In the genomic region with DNA sequence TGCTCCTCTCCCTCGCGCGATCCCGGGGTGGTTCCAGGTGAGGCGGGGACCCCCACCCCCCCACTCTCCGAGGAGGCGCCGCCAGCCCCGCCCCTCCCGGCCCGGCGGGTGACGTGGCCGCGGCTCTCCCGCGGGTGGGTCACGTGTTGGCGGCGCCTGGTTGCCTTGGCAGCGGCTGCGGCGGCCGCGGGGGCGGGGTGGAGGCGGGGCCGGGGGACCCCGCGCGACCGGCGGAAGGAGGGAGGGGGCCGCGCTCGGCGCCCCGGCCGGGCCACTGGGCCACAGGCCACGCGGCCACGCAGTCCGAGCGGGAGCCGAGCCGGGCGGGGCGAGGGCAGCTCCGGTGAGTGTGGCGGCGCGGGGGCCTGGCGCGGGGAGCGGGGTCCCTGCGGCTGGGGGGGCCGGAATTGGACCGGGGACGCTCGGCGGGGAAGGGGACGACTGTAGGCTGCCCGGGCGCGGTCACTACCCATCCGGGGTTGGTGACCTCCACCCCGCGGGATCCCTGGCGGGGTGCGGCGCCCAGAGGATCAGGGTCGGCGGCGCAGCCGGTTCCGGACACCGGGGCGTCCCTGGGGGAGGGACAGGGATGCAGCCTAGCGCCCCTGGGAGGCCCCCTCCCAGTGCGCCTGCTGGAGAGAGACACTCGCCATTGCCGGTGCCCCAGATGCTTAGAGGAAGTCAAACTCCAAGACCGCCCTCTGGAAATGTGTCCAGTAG, we compare ENCODE assay signal across 8 cellular contexts. TPM values are rescaled to one million over a fixed set of nuclear protein-coding genes. Genes with fewer than 3 reads are reported as not detected.
DNase-seq lines count a peak whose midpoint lies in the region; ATAC-seq and TF ChIP-seq lines count a peak whose summit lies in the region.

A gene (plus strand): TSS at position 257 of the 720 bp plus-strand sequence. CDS start 5,382 bp downstream, outside the sequence.

- no peaks in the 10 kb centered on the region for H3K9me3 ChIP-seq in HUES64 (ENCODE audit: insufficient read depth, low read depth, low read length)
- no peaks in the 10 kb centered on the region for H3K9me3 ChIP-seq in thoracic aorta

- H3K9ac ChIP-seq in HUES64 (ENCODE audit: low read depth, low read length), result peak within 1 kb of the TSS; percentile 75

- peaks cover 57% of the 10 kb centered on the region for H3K4me1 Mint-ChIP-seq in activated naive CD4-positive, alpha-beta T cell treated with anti-CD3 and anti-CD28 coated beads, Interleukin-2, amount 50 U/mL, for 24 hours
- peaks cover 17% of the 10 kb centered on the region for H3K4me1 Mint-ChIP-seq in glutamatergic neuron (ENCODE audit: low read depth, unreplicated experiment)
- H3K4me1 Mint-ChIP-seq in osteocyte (ENCODE audit: unreplicated experiment), result peaks cover 20% of the 10 kb centered on the region

- H3K27me3 ChIP-seq in HUES64 (ENCODE audit: insufficient read depth, low read length), result no peaks in the 10 kb centered on the region
- H3K27me3 ChIP-seq in thoracic aorta (replicated peaks; ENCODE audit: insufficient read depth), result no peaks in the 10 kb centered on the region

- no peaks in the 10 kb centered on the region for H3K9me3 Mint-ChIP-seq in activated naive CD4-positive, alpha-beta T cell treated with anti-CD3 and anti-CD28 coated beads, Interleukin-2, amount 50 U/mL, for 24 hours
- H3K9me3 Mint-ChIP-seq in glutamatergic neuron (ENCODE audit: unreplicated experiment) (peaks cover 7% of the 10 kb centered on the region), osteocyte (ENCODE audit: unreplicated experiment) (no peaks in the 10 kb centered on the region)

- peak; percentile 68 for ATAC-seq in GM19467 (IDR thresholded peaks at IDR 0.05; ENCODE audit: unreplicated experiment)
- peak; percentile 61 for ATAC-seq in SK-N-SH treated with all-trans-retinoic acid at 6 μM for 48 hours
- peak; percentile 85 for ATAC-seq in thoracic aorta (ENCODE audit: insufficient number of reproducible peaks, low FRiP score, low read depth)

- peak within 1 kb of the TSS; percentile 86 for H3K4me3 Mint-ChIP-seq in activated naive CD4-positive, alpha-beta T cell treated with anti-CD3 and anti-CD28 coated beads, Interleukin-2, amount 50 U/mL, for 24 hours
- H3K4me3 Mint-ChIP-seq in glutamatergic neuron (ENCODE audit: unreplicated experiment) (peak within 1 kb of the TSS; percentile 88), osteocyte (ENCODE audit: unreplicated experiment) (peak within 1 kb of the TSS; percentile 78)

- no peak for TF ChIP-seq CTCF in glutamatergic neuron (IDR thresholded peaks at IDR 0.05; ENCODE audit: partially characterized antibody, unreplicated experiment)
- no peak for TF ChIP-seq CTCF in osteocyte (IDR thresholded peaks at IDR 0.05)
- no peak for TF ChIP-seq CTCF in thoracic aorta (IDR thresholded peaks at IDR 0.05)

- peak within 1 kb of the TSS; percentile 79 for H3K27ac Mint-ChIP-seq in activated naive CD4-positive, alpha-beta T cell treated with anti-CD3 and anti-CD28 coated beads, Interleukin-2, amount 50 U/mL, for 24 hours
- H3K27ac Mint-ChIP-seq in glutamatergic neuron (ENCODE audit: unreplicated experiment) (peak within 1 kb of the TSS; percentile 82), osteocyte (ENCODE audit: unreplicated experiment) (peak within 1 kb of the TSS; percentile 67)

- H3K36me3 Mint-ChIP-seq in activated naive CD4-positive, alpha-beta T cell treated with anti-CD3 and anti-CD28 coated beads, Interleukin-2, amount 50 U/mL, for 24 hours, result no peaks in the 10 kb centered on the region
- H3K36me3 Mint-ChIP-seq in glutamatergic neuron (ENCODE audit: unreplicated experiment), result no peaks in the 10 kb centered on the region
- peaks cover 3% of the 10 kb centered on the region for H3K36me3 Mint-ChIP-seq in osteocyte (ENCODE audit: unreplicated experiment)

- H3K36me3 ChIP-seq in HUES64 (ENCODE audit: insufficient read depth, low read length), result 0 out of 2 replicates have a peak, but pooled peaks cover 2% of the 10 kb centered on the region
- H3K36me3 ChIP-seq in thoracic aorta, result peaks cover under 1% of the 10 kb centered on the region

- no peak within 1 kb of the TSS for H3K27ac ChIP-seq in HUES64 (ENCODE audit: low read depth, low read length)
- peak within 1 kb of the TSS in 1 of 2 donors; percentile 55 for H3K27ac ChIP-seq in thoracic aorta

- H3K4me3 ChIP-seq in HUES64 (ENCODE audit: low read length) (peak within 1 kb of the TSS; percentile 92), thoracic aorta (peak within 1 kb of the TSS; percentile 92)

- WGBS in HUES64, result under 1% methylated on average over 83 of the region's 83 CpGs

- H3K4me1 ChIP-seq in HUES64 (ENCODE audit: insufficient read depth, low read length) (0 out of 2 replicates have a peak, but pooled peaks cover 11% of the 10 kb centered on the region), thoracic aorta (ENCODE audit: control insufficient read depth in 1 of 2, low read depth in 2 of 2) (peaks cover 0 to 18% of the 10 kb centered on the region in 2 donors)

- DNase-seq in COLO668 (lab: John Stamatoyannopoulos, UW; ENCODE audit: unreplicated experiment), result peak; percentile 75
- DNase-seq in glutamatergic neuron, result peak; percentile 83
- peak; percentile 92 for DNase-seq in osteocyte (ENCODE audit: extremely low spot score, unreplicated experiment)
- DNase-seq in thoracic aorta (ENCODE audit: low spot score), result no peak

- H3K27me3 Mint-ChIP-seq in activated naive CD4-positive, alpha-beta T cell treated with anti-CD3 and anti-CD28 coated beads, Interleukin-2, amount 50 U/mL, for 24 hours, result no peaks in the 10 kb centered on the region
- H3K27me3 Mint-ChIP-seq in glutamatergic neuron (ENCODE audit: unreplicated experiment), result peaks cover 13% of the 10 kb centered on the region
- H3K27me3 Mint-ChIP-seq in osteocyte (ENCODE audit: unreplicated experiment), result no peaks in the 10 kb centered on the region

TF ChIP-seq in SK-N-SH treated with all-trans-retinoic acid at 6 μM for 48 hours, 23 proteins besides CTCF, POLR2A, EP300 and RAD21:
- TF ChIP-seq GLIS3 (CRISPR knock-in tag; IDR thresholded peaks at IDR 0.05), result no peak
- TF ChIP-seq, protein P1, sequence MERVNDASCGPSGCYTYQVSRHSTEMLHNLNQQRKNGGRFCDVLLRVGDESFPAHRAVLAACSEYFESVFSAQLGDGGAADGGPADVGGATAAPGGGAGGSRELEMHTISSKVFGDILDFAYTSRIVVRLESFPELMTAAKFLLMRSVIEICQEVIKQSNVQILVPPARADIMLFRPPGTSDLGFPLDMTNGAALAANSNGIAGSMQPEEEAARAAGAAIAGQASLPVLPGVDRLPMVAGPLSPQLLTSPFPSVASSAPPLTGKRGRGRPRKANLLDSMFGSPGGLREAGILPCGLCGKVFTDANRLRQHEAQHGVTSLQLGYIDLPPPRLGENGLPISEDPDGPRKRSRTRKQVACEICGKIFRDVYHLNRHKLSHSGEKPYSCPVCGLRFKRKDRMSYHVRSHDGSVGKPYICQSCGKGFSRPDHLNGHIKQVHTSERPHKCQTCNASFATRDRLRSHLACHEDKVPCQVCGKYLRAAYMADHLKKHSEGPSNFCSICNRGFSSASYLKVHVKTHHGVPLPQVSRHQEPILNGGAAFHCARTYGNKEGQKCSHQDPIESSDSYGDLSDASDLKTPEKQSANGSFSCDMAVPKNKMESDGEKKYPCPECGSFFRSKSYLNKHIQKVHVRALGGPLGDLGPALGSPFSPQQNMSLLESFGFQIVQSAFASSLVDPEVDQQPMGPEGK (CRISPR knock-in tag; IDR thresholded peaks at IDR 0.05; ENCODE audit: borderline replicate concordance), result peak; percentile 61; the same call in 1 of the 2 replicates

RNA-seq across cellular contexts. Expression of the gene that starts here (rescaled TPM):
- 16.3 TPM for polyA plus RNA-seq in HUES64 (2013, experiment 1 of 2)
- 20.5 TPM for polyA plus RNA-seq in HUES64 (2013, experiment 2 of 2)
- total RNA-seq in glutamatergic neuron (ENCODE audit: unreplicated experiment), result 31.8 TPM
- 46.3 and 47.8 TPM in 2 replicates for total RNA-seq in osteocyte
- 10 to 100 TPM; 33.4 to 37.6 TPM for total RNA-seq in thoracic aorta
